Comparison of ENCODE assay signal across 8 cellular contexts in the genomic region with DNA sequence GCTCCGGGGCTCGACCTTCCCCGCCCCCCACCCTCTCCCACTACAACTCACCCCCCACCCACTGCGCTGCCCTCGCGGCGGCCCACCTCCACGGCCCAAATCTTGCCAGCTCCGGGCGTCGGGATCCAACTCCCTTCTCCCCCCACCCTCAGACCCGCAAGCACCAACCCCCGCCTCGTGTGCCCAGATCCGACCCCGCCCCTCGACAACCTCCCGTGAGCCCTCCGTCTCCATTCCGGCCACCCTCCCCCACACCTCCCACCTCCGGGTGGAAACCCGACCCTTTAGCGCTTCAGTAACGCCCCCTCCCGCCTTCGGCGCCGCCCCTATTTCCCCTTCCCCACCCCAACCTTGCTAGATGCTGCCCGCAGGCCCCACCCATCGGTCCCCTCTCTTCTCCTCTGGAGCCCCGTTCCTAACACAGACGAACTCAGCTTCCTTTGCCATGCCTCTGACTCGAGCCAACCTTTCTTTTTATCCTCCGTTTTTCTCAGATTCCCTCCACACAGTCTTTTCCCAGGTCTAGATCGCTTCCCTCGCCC. TPM values are rescaled to one million over a fixed set of nuclear protein-coding genes. Genes with fewer than 3 reads are reported as not detected.
DNase-seq lines count a peak whose midpoint lies in the region; ATAC-seq and TF ChIP-seq lines count a peak whose summit lies in the region.

No MANE protein-coding gene starts in this region.

- H3K27ac ChIP-seq in HCT116 (ENCODE audit: low read depth, low read length) = peak overlapping the region; percentile 92
- peak overlapping the region; percentile 82 to 97 (median 93) for H3K27ac ChIP-seq in heart right ventricle

- ATAC-seq in HCT116 (peak; percentile 72), heart right ventricle (peak; percentile 50 to 78 (median 58))

- TF ChIP-seq CTCF in HCT116 (IDR thresholded peaks at IDR 0.05 in 2 of 3, conservative IDR thresholded peaks at IDR 0.05 in 1 of 3; ENCODE audit: borderline replicate concordance in 1 of 3, insufficient read depth in 1 of 3, low read depth in 2 of 3, low read length in 2 of 3) = no peak
- no peak for TF ChIP-seq CTCF in heart right ventricle (IDR thresholded peaks at IDR 0.05)
- TF ChIP-seq CTCF in progenitor cell of endocrine pancreas (IDR thresholded peaks at IDR 0.05; ENCODE audit: unreplicated experiment) = no peak

- H3K27ac Mint-ChIP-seq in progenitor cell of endocrine pancreas = peak overlapping the region; percentile 93

- H2AFZ ChIP-seq in HCT116 (ENCODE audit: low read depth, low read length, poor library complexity, severe bottlenecking) = no peak overlapping the region

- CTCF ChIA-PET in HCT116 (lab: Charles Lee) = interaction anchor here (0.7 to 2.5 kb wide), 4 partner anchors 17 to 127 kb away, joined by 3 to 14 read pairs (median 6); partner anchors contain the start of gene ATP5MC1

- no peaks in the 10 kb centered on the region for H3K9me2 ChIP-seq in HCT116 (ENCODE audit: insufficient read depth)

- RAD21 ChIA-PET in HCT116 (lab: Charles Lee; ENCODE audit: low non-redundant PET in 1 of 2, low total read pairs in 2 of 2, uncharacterized antibody in 2 of 2, unreplicated experiment in 2 of 2) = interaction anchor here in 1 of 2 experiments (0.7 kb wide), 1 partner anchor 193 kb away, joined by 4 read pairs; no protein-coding TSS in a partner anchor

- TF ChIP-seq POLR2A in HCT116 (IDR thresholded peaks at IDR 0.05; ENCODE audit: borderline replicate concordance, extremely low read depth, insufficient read depth, insufficient read length) = no peak

- H3K79me2 ChIP-seq in HCT116 (ENCODE audit: insufficient read depth, low read length) = peaks cover 54% of the 10 kb centered on the region

- peaks cover 18 to 26% of the 10 kb centered on the region in 2 experiments for H3K4me1 ChIP-seq in HCT116 (ENCODE audit: control insufficient read depth in 1 of 2, insufficient read depth in 2 of 2, low read length in 2 of 2)
- peaks cover 56% of the 10 kb centered on the region for H3K4me1 ChIP-seq in adipocyte (ENCODE audit: control insufficient read depth, insufficient read depth, low read length)
- peaks cover 0 to 53% (median 33%) of the 10 kb centered on the region in 9 donors for H3K4me1 ChIP-seq in heart right ventricle

- H3K9ac ChIP-seq in HCT116 (ENCODE audit: low read length) = peak overlapping the region; percentile 93
- H3K9ac ChIP-seq in adipocyte (ENCODE audit: low read length) = peak overlapping the region; percentile 88

- intact Hi-C loops in HCT116 (cut with micrococcal nuclease) (loop anchor here (2.0 to 5.0 kb wide), 2 partner anchors 78 to 283 kb away; partner anchors contain the start of gene CALCOCO2), heart right ventricle (cut with DNase I) (loop anchor here in 6 of 10 donors (1.0 to 5.0 kb wide), 4 partner anchors 16 to 36 kb away; partner anchors contain the start of genes SNF8 (in 4 of the 6) and ATP5MC1 (in 3 of the 6))

- peaks cover 15% of the 10 kb centered on the region for H3K36me3 Mint-ChIP-seq in progenitor cell of endocrine pancreas (ENCODE audit: insufficient read depth)

- H3K9me3 ChIP-seq in HCT116 (ENCODE audit: control insufficient read depth in 1 of 2, insufficient read depth in 1 of 2, low read depth in 1 of 2, low read length in 2 of 2) = no peaks in the 10 kb centered on the region
- no peaks in the 10 kb centered on the region for H3K9me3 ChIP-seq in adipocyte (ENCODE audit: control insufficient read depth, low read length)
- H3K9me3 ChIP-seq in heart right ventricle = no peaks in the 10 kb centered on the region

- POLR2A ChIA-PET in HCT116 (lab: Charles Lee) = interaction anchor here (0.7 to 2.8 kb wide), 5 partner anchors 10 to 352 kb away, joined by 3 to 34 read pairs (median 3); partner anchors contain the start of gene ATP5MC1

- H3K27me3 Mint-ChIP-seq in progenitor cell of endocrine pancreas = no peaks in the 10 kb centered on the region

- H3K27me3 ChIP-seq in HCT116 (ENCODE audit: insufficient read depth, low read length) = no peaks in the 10 kb centered on the region
- H3K27me3 ChIP-seq in adipocyte (replicated peaks; ENCODE audit: control insufficient read depth, insufficient read depth, low read length) = no peaks in the 10 kb centered on the region
- H3K27me3 ChIP-seq in heart right ventricle = no peaks in the 10 kb centered on the region

- WGBS in heart right ventricle, 2 donors = 1 to 2% methylated on average over 31 to 36 of the region's 36 CpGs

- H3K4me3 ChIP-seq in HCT116 (replicated peaks in 1 of 2; ENCODE audit: low read depth in 1 of 2, low read length in 2 of 2) = peak overlapping the region; percentile 70 to 84
- H3K4me3 ChIP-seq in adipocyte (ENCODE audit: low read length) = peak overlapping the region; percentile 89
- H3K4me3 ChIP-seq in heart right ventricle = peak overlapping the region; percentile 59 to 99 (median 83)

- peaks cover 32% of the 10 kb centered on the region for H3K4me1 Mint-ChIP-seq in progenitor cell of endocrine pancreas (ENCODE audit: low read depth)

- H3K4me3 Mint-ChIP-seq in progenitor cell of endocrine pancreas (ENCODE audit: low read depth) = peak overlapping the region; percentile 91

- DNase-seq in EH (ENCODE audit: low read depth) = peak; percentile 89
- peak; percentile 83 for DNase-seq in HCT116 (ENCODE audit: low read depth, low spot score)
- DNase-seq in NAMALWA (ENCODE audit: low spot score) = peak; percentile 89
- peak; percentile 84 for DNase-seq in SW480 (ENCODE audit: low spot score)
- DNase-seq in adipocyte (ENCODE audit: low read depth) = peak; percentile 94
- peak; percentile 78 to 85 for DNase-seq in heart right ventricle
- DNase-seq in progenitor cell of endocrine pancreas (ENCODE audit: low spot score, unreplicated experiment) = peak; percentile 82
- DNase-seq in ureter (ENCODE audit: low spot score) = peak; percentile 83

- TF ChIP-seq RAD21 in HCT116 (IDR thresholded peaks at IDR 0.05; ENCODE audit: low read depth) = no peak

- H3K9me3 Mint-ChIP-seq in progenitor cell of endocrine pancreas (ENCODE audit: low read depth) = no peaks in the 10 kb centered on the region

- H3K4me2 ChIP-seq in HCT116 (ENCODE audit: low read length) = peak overlapping the region; percentile 75

- H3K36me3 ChIP-seq in HCT116 (ENCODE audit: control insufficient read depth in 1 of 2, insufficient read depth in 2 of 2, low read length in 2 of 2) (peaks cover 33 to 42% of the 10 kb centered on the region in 2 experiments), adipocyte (ENCODE audit: control insufficient read depth, insufficient read depth, low read length, severe bottlenecking) (peaks cover 22% of the 10 kb centered on the region), heart right ventricle (peaks cover 0 to 37% (median 3%) of the 10 kb centered on the region in 9 donors)

- peaks cover 31% of the 10 kb centered on the region for H4K20me1 ChIP-seq in HCT116 (ENCODE audit: insufficient read depth)

- no TSS peak for BruUV-seq in HCT116 (replicated peaks; lab: Mats Ljungman, UMichigan)

TF ChIP-seq in HCT116, 20 proteins besides CTCF, POLR2A, EP300 and RAD21:
- peak; percentile 49 for TF ChIP-seq YY1 (IDR thresholded peaks at IDR 0.05; ENCODE audit: extremely low read depth, insufficient replicate concordance, low read depth, low read length)
- TF ChIP-seq ATF3 (IDR thresholded peaks at IDR 0.05) = no peak
- peak; percentile 49; the same call in 1 of the 2 replicates for TF ChIP-seq EGR1 (IDR thresholded peaks at IDR 0.05; ENCODE audit: low read depth)
- TF ChIP-seq EZH2phosphoT487 (IDR thresholded peaks at IDR 0.05; ENCODE audit: borderline replicate concordance) = no peak
- no peak for TF ChIP-seq SIN3A (IDR thresholded peaks at IDR 0.05; ENCODE audit: low read depth)
- TF ChIP-seq POLR2AphosphoS5 (IDR thresholded peaks at IDR 0.05; ENCODE audit: low read depth, low read length) = peak; percentile 35
- no peak for TF ChIP-seq TCF7L2 (IDR thresholded peaks at IDR 0.05; ENCODE audit: borderline replicate concordance, extremely low read depth, insufficient read depth, insufficient read length)
- TF ChIP-seq SRF (IDR thresholded peaks at IDR 0.05; ENCODE audit: low read depth) = no peak
- TF ChIP-seq EZH2 (IDR thresholded peaks at IDR 0.05) = no peak
- TF ChIP-seq ELF1 (IDR thresholded peaks at IDR 0.05; ENCODE audit: borderline replicate concordance, low read depth) = no peak
- no peak for TF ChIP-seq ZFX (IDR thresholded peaks at IDR 0.05)

RNA-seq across cellular contexts. Expression of gene UBE2Z, which starts 0.7 kb away (rescaled TPM):
- total RNA-seq in HCT116 (2021; ENCODE audit: unreplicated experiment) (119 TPM), heart right ventricle (10 to 100 TPM; 31.4 to 47.5 (median 38.8) TPM), progenitor cell of endocrine pancreas (94.1 and 100 TPM in 2 replicates), ureter (81.9 TPM)
- polyA plus RNA-seq in HCT116 (2012) = 77.7 and 87.6 TPM in 2 replicates
- 10 to 100 TPM; 15.5 to 36.2 TPM for polyA plus RNA-seq in heart right ventricle

RNA-seq across cellular contexts. Expression of gene ATP5MC1, which starts 16.3 kb away (rescaled TPM):
- total RNA-seq in HCT116 (2021; ENCODE audit: unreplicated experiment) = 188 TPM
- 180 and 256 TPM in 2 replicates for polyA plus RNA-seq in HCT116 (2012)
- total RNA-seq in heart right ventricle = 100 to 1,000 TPM; 299 to 556 (median 416) TPM
- 100 to 1,000 TPM; 775 to 951 TPM for polyA plus RNA-seq in heart right ventricle
- 40.2 and 45.1 TPM in 2 replicates for total RNA-seq in progenitor cell of endocrine pancreas
- total RNA-seq in ureter = 109 TPM

RNA-seq across cellular contexts. Expression of gene SNF8, which starts 35.7 kb away (rescaled TPM):
- total RNA-seq in HCT116 (2021; ENCODE audit: unreplicated experiment) (178 TPM), heart right ventricle (100 to 1,000 TPM in 6 of 10 donors, 10 to 100 TPM in 4; 90.0 to 111 (median 104) TPM), progenitor cell of endocrine pancreas (128 and 133 TPM in 2 replicates), ureter (76.0 TPM)
- 158 and 161 TPM in 2 replicates for polyA plus RNA-seq in HCT116 (2012)
- 100 to 1,000 TPM; 176 to 196 TPM for polyA plus RNA-seq in heart right ventricle

RNA-seq across cellular contexts. Expression of gene GIP, which starts 59.5 kb away (rescaled TPM):
- total RNA-seq in HCT116 (2021; ENCODE audit: unreplicated experiment) (not detected), heart right ventricle (not detected), progenitor cell of endocrine pancreas (not detected in 2 replicates), ureter (not detected)
- polyA plus RNA-seq in HCT116 (2012) = not detected in 2 replicates
- polyA plus RNA-seq in heart right ventricle = not detected

Comparison
In these comparisons a context has a peak if more than half of its experiments do, and no peak if none do; other contexts are left out.
1. Peak in every context shown above with its lines: DNase-seq, ATAC-seq, H3K4me3 ChIP-seq and H3K27ac ChIP-seq.